28 cellular contexts compared by ENCODE assay signal in genomic region chr3:3447671-3448070, GRCh38.
"Had no signal": no experiment of that assay in that cellular context is flagged by ENCODE, and none has a peak within 500 bp of the region (broad histone marks: within the 10 kb centered on the region; RNA-seq: fewer than 3 reads in every experiment).

No MANE protein-coding gene starts in this region.

- H3K4me3 Mint-ChIP-seq: central memory CD8-positive, alpha-beta T cell; dendritic cell treated with granulocyte-macrophage colony-stimulating factor and Interleukin-4, amounts not matched to agents 40 ng/mL and 50 ng/mL, for 4 days; endodermal cell; natural killer cell; stimulated activated naive CD8-positive, alpha-beta T cell treated with anti-CD3 and anti-CD28 coated beads, Interleukin-15, amount 100 ng/mL, for 72 hours had no signal

- H3K4me3 ChIP-seq: colonic mucosa, esophagus squamous epithelium, lower lobe of right lung, ovary, psoas muscle, smooth muscle cell, suprapubic skin, transverse colon had no signal

- H3K27me3 Mint-ChIP-seq: central memory CD8-positive, alpha-beta T cell; dendritic cell treated with granulocyte-macrophage colony-stimulating factor and Interleukin-4, amounts not matched to agents 40 ng/mL and 50 ng/mL, for 4 days; stimulated activated naive CD8-positive, alpha-beta T cell treated with anti-CD3 and anti-CD28 coated beads, Interleukin-15, amount 100 ng/mL, for 72 hours had no signal

- H3K36me3 ChIP-seq: colonic mucosa, esophagus squamous epithelium, lower lobe of right lung, ovary, suprapubic skin, transverse colon had no signal

- H3K9me3 Mint-ChIP-seq: central memory CD8-positive, alpha-beta T cell; endodermal cell; stimulated activated naive CD8-positive, alpha-beta T cell treated with anti-CD3 and anti-CD28 coated beads, Interleukin-15, amount 100 ng/mL, for 72 hours had no signal

- H3K36me3 Mint-ChIP-seq: natural killer cell had no signal

- H3K4me1 ChIP-seq: colonic mucosa, esophagus squamous epithelium, lower lobe of right lung, psoas muscle, suprapubic skin, transverse colon had no signal

- H3K9me3 ChIP-seq: colonic mucosa, esophagus squamous epithelium, lower lobe of right lung, ovary, psoas muscle, suprapubic skin, transverse colon had no signal

- DNase-seq: colonic mucosa; effector CD8-positive, alpha-beta T cell; endodermal cell; erythroblast; esophagus squamous epithelium; foreskin melanocyte; head of caudate nucleus; left colon; left ventricle myocardium superior; lower lobe of right lung; natural killer cell; occipital lobe; ovary; posterior cingulate gyrus; psoas muscle; retina; stimulated activated CD4-positive, alpha-beta T cell treated with anti-CD3 and anti-CD28 coated beads, Interleukin-12 subunit alpha, Interleukin-12 subunit beta, amount 100 ng/mL, for 4 hours; stimulated activated CD4-positive, alpha-beta T cell treated with anti-CD3 and anti-CD28 coated beads, Interleukin-1b, Interleukin-23, amount 100 ng/mL, for 48 hours; stimulated activated CD4-positive, alpha-beta T cell treated with anti-CD3 and anti-CD28 coated beads, Interleukin-4, amount 100 ng/mL, for 1 hour; stimulated activated CD8-positive, alpha-beta memory T cell treated with anti-CD3 and anti-CD28 coated beads, Interleukin-4, amount 100 ng/mL, for 48 hours; stimulated activated naive CD4-positive, alpha-beta T cell; stimulated activated naive CD8-positive, alpha-beta T cell treated with anti-CD3 and anti-CD28 coated beads, Interleukin-15, amount 100 ng/mL, for 72 hours; transverse colon had no signal

- H3K4me1 Mint-ChIP-seq: central memory CD8-positive, alpha-beta T cell; endodermal cell; natural killer cell; stimulated activated naive CD8-positive, alpha-beta T cell treated with anti-CD3 and anti-CD28 coated beads, Interleukin-15, amount 100 ng/mL, for 72 hours had no signal

- H3K27ac ChIP-seq: colonic mucosa, esophagus squamous epithelium, lower lobe of right lung, ovary, psoas muscle, suprapubic skin, transverse colon had no signal

- H3K27me3 ChIP-seq: colonic mucosa, esophagus squamous epithelium, ovary, suprapubic skin, transverse colon had no signal

- H3K27ac Mint-ChIP-seq: dendritic cell treated with granulocyte-macrophage colony-stimulating factor and Interleukin-4, amounts not matched to agents 40 ng/mL and 50 ng/mL, for 4 days; endodermal cell; natural killer cell had no signal

- ATAC-seq: left colon; left ventricle myocardium superior; lower lobe of right lung; natural killer cell; psoas muscle; sciatic nerve; stimulated activated naive CD8-positive, alpha-beta T cell treated with anti-CD3 and anti-CD28 coated beads, Interleukin-15, amount 100 ng/mL, for 72 hours had no signal
